ENCODE assay signal across 1 cellular context in the genomic region with DNA sequence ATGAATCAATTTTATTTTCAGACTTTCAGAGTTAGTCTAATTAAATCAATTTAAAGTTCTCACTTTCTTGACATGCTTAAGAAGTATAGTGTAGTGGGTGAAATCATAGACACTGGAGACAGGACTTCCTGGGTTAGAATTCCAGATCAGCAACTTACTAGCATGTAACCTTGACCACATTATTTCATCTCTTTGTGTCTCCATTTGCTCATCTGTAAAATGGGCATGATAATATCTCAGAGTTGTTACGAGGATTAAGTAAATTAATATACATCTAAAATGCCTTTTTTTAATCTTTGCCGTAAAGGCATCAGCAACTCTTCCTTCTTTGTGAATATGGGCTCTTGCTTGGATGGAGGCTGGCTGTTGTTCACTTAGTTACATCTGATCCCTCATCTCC.
TF ChIP-seq lines count a peak whose summit lies in the region.

No MANE protein-coding gene starts in this region.

TF ChIP-seq in HepG2, 621 proteins besides CTCF, POLR2A, EP300 and RAD21:
- no peak for TF ChIP-seq ELF4 (CRISPR knock-in tag; IDR thresholded peaks at IDR 0.05; ENCODE audit: borderline replicate concordance)
- TF ChIP-seq ZMYM3 (CRISPR knock-in tag; IDR thresholded peaks at IDR 0.05) = peak; percentile 27; the same call in 1 of the 2 replicates
- TF ChIP-seq RCOR2 (CRISPR knock-in tag; IDR thresholded peaks at IDR 0.05) = 0 out of 2 replicates have a peak, but pooled peaks have one; percentile 66
- TF ChIP-seq ZNF629 (CRISPR knock-in tag; conservative IDR thresholded peaks at IDR 0.05) = peak; percentile 93
- TF ChIP-seq KDM1A (CRISPR knock-in tag; IDR thresholded peaks at IDR 0.05) = 0 out of 2 replicates have a peak, but pooled peaks have one; percentile 58
